In genomic region chr9:33029106-33029788, GRCh38 we compare ENCODE assay signal across 11 cellular contexts. TPM values are rescaled to one million over a fixed set of nuclear protein-coding genes. Genes with fewer than 3 reads are reported as not detected.
DNase-seq lines count a peak whose midpoint lies in the region; ATAC-seq, FAIRE-seq and TF ChIP-seq lines count a peak whose summit lies in the region.
"Had no signal": no experiment of that assay in that cellular context is flagged by ENCODE, and none has a peak within 500 bp of the region (broad histone marks: within the 10 kb centered on the region; RNA-seq: fewer than 3 reads in every experiment).

No MANE protein-coding gene starts in this region.

- intact Hi-C loops in Right ventricle myocardium superior (cut with DNase I), result no loop called here

- no peak overlapping the region for H3K9ac ChIP-seq in keratinocyte (ENCODE audit: control insufficient read depth, extremely low read depth, insufficient read depth, low read length)

- no peak overlapping the region for H2AFZ ChIP-seq in keratinocyte (ENCODE audit: control insufficient read depth, low read length)

- H3K9me3 Mint-ChIP-seq in activated naive CD4-positive, alpha-beta T cell treated with anti-CD3 and anti-CD28 coated beads, Interleukin-2, amount 50 U/mL, for 72 hours, result no peaks in the 10 kb centered on the region

- FAIRE-seq in keratinocyte (lab: Jason Lieb, UNC), result peak; percentile 5

- H3K27me3 ChIP-seq in HL-60 (ENCODE audit: insufficient read depth, poor library complexity, severe bottlenecking) (no peaks in the 10 kb centered on the region), keratinocyte (ENCODE audit: control insufficient read depth, extremely low read depth, insufficient read depth, low read length) (no peaks in the 10 kb centered on the region)

- H3K36me3 Mint-ChIP-seq in activated naive CD4-positive, alpha-beta T cell treated with anti-CD3 and anti-CD28 coated beads, Interleukin-2, amount 50 U/mL, for 72 hours, result peaks cover 46 to 52% of the 10 kb centered on the region in 2 donors

- ATAC-seq in activated naive CD4-positive, alpha-beta T cell treated with anti-CD3 and anti-CD28 coated beads, Interleukin-2, amount 50 U/mL, for 72 hours, result no peak
- ATAC-seq in Right ventricle myocardium superior (ENCODE audit: poor library complexity) (no peak), HG03565 (IDR thresholded peaks at IDR 0.05; ENCODE audit: unreplicated experiment) (no peak)

- H3K4me3 ChIP-seq in AG09309 (ENCODE audit: control insufficient read depth, low read depth, low read length), result no peak overlapping the region
- no peak overlapping the region for H3K4me3 ChIP-seq in HL-60 (replicated peaks; ENCODE audit: insufficient read depth, low read length)
- no peak overlapping the region for H3K4me3 ChIP-seq in keratinocyte (ENCODE audit: control insufficient read depth in 2 of 3, extremely low read depth in 1 of 3, insufficient read depth in 2 of 3, low read depth in 1 of 3, low read length in 3 of 3)
- H3K4me3 ChIP-seq: prostate gland had no signal

- dilution Hi-C loops in keratinocyte (cut with MboI; ENCODE audit: extremely low pct_ligation_motif_present, low sequenced_read_pairs), result no loop called here

- H3K27ac ChIP-seq in HL-60 (replicated peaks) (no peak overlapping the region), keratinocyte (ENCODE audit: control insufficient read depth, insufficient read depth, low read length) (peak overlapping the region; percentile 4)

- H3K4me1 ChIP-seq in keratinocyte (ENCODE audit: control insufficient read depth, extremely low read depth, insufficient read depth, low read length), result peaks cover 29% of the 10 kb centered on the region

- peaks cover 91% of the 10 kb centered on the region for H3K79me2 ChIP-seq in keratinocyte (ENCODE audit: control insufficient read depth, insufficient read depth, low read length)

- H4K20me1 ChIP-seq in keratinocyte (ENCODE audit: control insufficient read depth, extremely low read depth, insufficient read depth, low read length), result peaks cover 2% of the 10 kb centered on the region

- no peak for TF ChIP-seq CTCF in AG09309 (IDR thresholded peaks at IDR 0.05; ENCODE audit: control insufficient read depth, insufficient read depth, low read depth, low read length, missing control alignments)
- TF ChIP-seq CTCF in HL-60 (IDR thresholded peaks at IDR 0.05; ENCODE audit: insufficient read depth, low read length), result no peak
- TF ChIP-seq CTCF in keratinocyte (optimal IDR thresholded peaks at IDR 0.05 in 1 of 3, IDR thresholded peaks at IDR 0.05 in 1 of 3, conservative IDR thresholded peaks at IDR 0.05 in 1 of 3; ENCODE audit: extremely low read depth in 1 of 3, insufficient read depth in 2 of 3, low read length in 3 of 3), result no peak
- no peak for TF ChIP-seq CTCF in GM10266 (IDR thresholded peaks at IDR 0.05; ENCODE audit: control insufficient read depth, insufficient read depth, low read depth, missing control alignments)

- peaks cover 23 to 40% of the 10 kb centered on the region in 2 experiments for H3K36me3 ChIP-seq in keratinocyte (ENCODE audit: control insufficient read depth in 2 of 2, extremely low read depth in 1 of 2, insufficient read depth in 2 of 2, low read length in 2 of 2)

- no peaks in the 10 kb centered on the region for H3K9me1 ChIP-seq in keratinocyte (ENCODE audit: control insufficient read depth, extremely low read depth, insufficient read depth, low read length)

- H3K27ac Mint-ChIP-seq in activated naive CD4-positive, alpha-beta T cell treated with anti-CD3 and anti-CD28 coated beads, Interleukin-2, amount 50 U/mL, for 72 hours, result peak overlapping the region; percentile 60

- no peaks in the 10 kb centered on the region for H3K9me3 ChIP-seq in keratinocyte (ENCODE audit: control insufficient read depth, low read depth, low read length)
- H3K9me3 ChIP-seq: prostate gland had no signal

- DNase-seq in AG09309 (ENCODE audit: low read depth) (peak; percentile 55), HL-60 (ENCODE audit: low read depth in 1 of 2, low spot score in 1 of 2) (peak; percentile 15 to 71), keratinocyte (ENCODE audit: low read depth, low spot score) (no peak), Right ventricle myocardium superior (no peak), GM10266 (ENCODE audit: extremely low spot score) (no peak)
- no peak for DNase-seq in activated naive CD4-positive, alpha-beta T cell treated with anti-CD3 and anti-CD28 coated beads, Interleukin-2, amount 50 U/mL, for 72 hours (ENCODE audit: low spot score in 2 of 2)
- DNase-seq in stimulated activated CD4-positive, alpha-beta T cell treated with anti-CD3 and anti-CD28 coated beads, Interleukin-2, amount 100 ng/mL, for 24 hours, result no peak
- DNase-seq: activated CD8-positive, alpha-beta memory T cell treated with anti-CD3 and anti-CD28 coated beads, Interleukin-2, amount 50 U/mL, for 48 hours; stimulated activated naive CD4-positive, alpha-beta T cell had no signal

- peak overlapping the region; percentile 43 for H3K4me2 ChIP-seq in keratinocyte (ENCODE audit: control insufficient read depth, extremely low read depth, insufficient read depth, low read depth, low read length)

RNA-seq across cellular contexts. Expression of gene DNAJA1, which starts 4.2 kb away (rescaled TPM):
- total RNA-seq in activated naive CD4-positive, alpha-beta T cell treated with anti-CD3 and anti-CD28 coated beads, Interleukin-2, amount 50 U/mL, for 72 hours, result 100 to 1,000 TPM; 134 to 139 TPM
- 106 to 169 TPM (median 118 TPM) in 3 replicates for polyA plus RNA-seq in keratinocyte
- polyA plus RNA-seq in keratinocyte (2011; ENCODE audit: low read depth), result 448 TPM
- polyA plus RNA-seq in keratinocyte (2011; cell fraction: cytosol; rRNA removed), result 76.2 and 139 TPM in 2 replicates
- 69.9 and 114 TPM in 2 replicates for polyA plus RNA-seq in keratinocyte (2011; cell fraction: nucleus; rRNA removed)
- polyA plus RNA-seq in keratinocyte (2012; ENCODE audit: low replicate concordance), result 130 and 160 TPM in 2 replicates
- 32.8 to 79.8 TPM (median 42.7 TPM) in 3 replicates for polyA minus RNA-seq in keratinocyte
- polyA minus RNA-seq in keratinocyte (2011; cell fraction: cytosol; rRNA and poly(A)+ RNA removed), result 67.1 TPM
- 35.7 and 52.9 TPM in 2 replicates for polyA minus RNA-seq in keratinocyte (2011; cell fraction: nucleus; rRNA and poly(A)+ RNA removed)
- total RNA-seq in Right ventricle myocardium superior, result 74.5 TPM

RNA-seq across cellular contexts. Expression of gene APTX, which starts 27.8 kb away (rescaled TPM):
- total RNA-seq in activated naive CD4-positive, alpha-beta T cell treated with anti-CD3 and anti-CD28 coated beads, Interleukin-2, amount 50 U/mL, for 72 hours, result 10 to 100 TPM; 50.7 to 53.9 TPM
- 53.2 to 86.8 TPM (median 64.7 TPM) in 3 replicates for polyA plus RNA-seq in keratinocyte
- 96.6 TPM for polyA plus RNA-seq in keratinocyte (2011; ENCODE audit: low read depth)
- polyA plus RNA-seq in keratinocyte (2011; cell fraction: cytosol; rRNA removed), result 48.2 and 56.8 TPM in 2 replicates
- 65.6 and 78.5 TPM in 2 replicates for polyA plus RNA-seq in keratinocyte (2011; cell fraction: nucleus; rRNA removed)
- 61.1 and 61.2 TPM in 2 replicates for polyA plus RNA-seq in keratinocyte (2012; ENCODE audit: low replicate concordance)
- polyA minus RNA-seq in keratinocyte, result 18.4 to 55.9 TPM (median 29.6 TPM) in 3 replicates
- polyA minus RNA-seq in keratinocyte (2011; cell fraction: cytosol; rRNA and poly(A)+ RNA removed), result 24.2 TPM
- polyA minus RNA-seq in keratinocyte (2011; cell fraction: nucleus; rRNA and poly(A)+ RNA removed), result 24.7 and 46.3 TPM in 2 replicates
- 10.4 TPM for total RNA-seq in Right ventricle myocardium superior

RNA-seq across cellular contexts. Expression of gene SMU1, which starts 47.2 kb away (rescaled TPM):
- total RNA-seq in activated naive CD4-positive, alpha-beta T cell treated with anti-CD3 and anti-CD28 coated beads, Interleukin-2, amount 50 U/mL, for 72 hours, result 10 to 100 TPM; 26.1 to 28.9 TPM
- 15.3 to 20.3 TPM (median 16.1 TPM) in 3 replicates for polyA plus RNA-seq in keratinocyte
- 7.8 TPM for polyA plus RNA-seq in keratinocyte (2011; ENCODE audit: low read depth)
- polyA plus RNA-seq in keratinocyte (2011; cell fraction: cytosol; rRNA removed), result 9.3 and 15.7 TPM in 2 replicates
- polyA plus RNA-seq in keratinocyte (2011; cell fraction: nucleus; rRNA removed), result 13.8 and 15.0 TPM in 2 replicates
- polyA plus RNA-seq in keratinocyte (2012; ENCODE audit: low replicate concordance), result 16.0 and 16.5 TPM in 2 replicates
- 5.8 to 24.4 TPM (median 16.5 TPM) in 3 replicates for polyA minus RNA-seq in keratinocyte
- polyA minus RNA-seq in keratinocyte (2011; cell fraction: cytosol; rRNA and poly(A)+ RNA removed), result 14.0 TPM
- 9.9 and 17.8 TPM in 2 replicates for polyA minus RNA-seq in keratinocyte (2011; cell fraction: nucleus; rRNA and poly(A)+ RNA removed)
- total RNA-seq in Right ventricle myocardium superior, result 14.6 TPM

Comparison
In these comparisons a context has a peak if more than half of its experiments do, and no peak if none do; other contexts are left out.
1. DNase-seq: peak in AG09309 (single experiment) and HL-60 (2 of 2); none in activated naive CD4-positive, alpha-beta T cell treated with anti-CD3 and anti-CD28 coated beads, Interleukin-2, amount 50 U/mL, for 72 hours (0 of 2), keratinocyte (single experiment), stimulated activated CD4-positive, alpha-beta T cell treated with anti-CD3 and anti-CD28 coated beads, Interleukin-2, amount 100 ng/mL, for 24 hours (0 of 2), Right ventricle myocardium superior (single experiment) and GM10266 (single experiment).